In genomic region chr15:74829500-74829899, GRCh38 we compare ENCODE assay signal across 29 cellular contexts. TPM values are rescaled to one million over a fixed set of nuclear protein-coding genes. Genes with fewer than 3 reads are reported as not detected.
DNase-seq lines count a peak whose midpoint lies in the region; TF ChIP-seq lines count a peak whose summit lies in the region.
"Had no signal": no experiment of that assay in that cellular context is flagged by ENCODE, and none has a peak within 500 bp of the region (broad histone marks: within the 10 kb centered on the region; RNA-seq: fewer than 3 reads in every experiment).

No MANE protein-coding gene starts in this region.

- no peak overlapping the region for H3K27ac ChIP-seq in esophagus muscularis mucosa (replicated peaks in 1 of 4)
- H3K27ac ChIP-seq: cardiac muscle cell, RWPE1, spleen had no signal

- H3K4me3 ChIP-seq in esophagus muscularis mucosa, result no peak overlapping the region
- H3K4me3 ChIP-seq: cardiac muscle cell, K562, MG63, spleen had no signal

- no peaks in the 10 kb centered on the region for H3K36me3 ChIP-seq in esophagus muscularis mucosa
- H3K36me3 ChIP-seq: cardiac muscle cell, MG63, spleen had no signal

- no peak for TF ChIP-seq CTCF in esophagus muscularis mucosa (IDR thresholded peaks at IDR 0.05)

- H3K4me1 ChIP-seq in esophagus muscularis mucosa, result peaks cover 8 to 11% (median 10%) of the 10 kb centered on the region in 4 donors

- DNase-seq in AG08395 (ENCODE audit: low spot score) (peak; percentile 40), AG20443 (ENCODE audit: low spot score) (peak; percentile 54), LHCN-M2 (ENCODE audit: low read depth) (peak; percentile 19), fibroblast of peridontal ligament (ENCODE audit: extremely low read depth) (peak; percentile 18), NOMO-1 (lab: John Stamatoyannopoulos, UW; ENCODE audit: unreplicated experiment in 2 of 2) (no peak), esophagus muscularis mucosa (ENCODE audit: extremely low spot score) (no peak)
- no peak for DNase-seq in stimulated activated CD8-positive, alpha-beta memory T cell treated with anti-CD3 and anti-CD28 coated beads, Interleukin-4, amount 100 ng/mL, for 48 hours
- DNase-seq: activated CD4-positive, alpha-beta memory T cell treated with anti-CD3 and anti-CD28 coated beads, Interleukin-2, amount 10 ng/mL, durations not matched to agents 7 days and 5 days; activated CD4-positive, CD25-positive, alpha-beta regulatory T cell; activated naive CD4-positive, alpha-beta T cell treated with Interleukin-2 at 50 U/mL for 16 hours; CD4-positive, alpha-beta memory T cell; cortex of kidney; effector memory CD8-positive, alpha-beta T cell; hypothalamus; immature natural killer cell; mesenchymal stem cell; MG63; NCI-H226; posterior cingulate gyrus; spleen; T-helper 1 cell had no signal

- 73% methylated on average over 3 of the region's 3 CpGs for WGBS in esophagus muscularis mucosa

- no peak for TF ChIP-seq POLR2A in esophagus muscularis mucosa (IDR thresholded peaks at IDR 0.05; ENCODE audit: low read depth)

- intact Hi-C loops in esophagus muscularis mucosa (cut with DNase I), result no loop called here

- H3K9me3 ChIP-seq in esophagus muscularis mucosa, result no peaks in the 10 kb centered on the region
- H3K9me3 ChIP-seq: MG63, spleen had no signal

- peaks cover 0 to 39% (median 15%) of the 10 kb centered on the region in 4 donors for H3K27me3 ChIP-seq in esophagus muscularis mucosa

- no peak for TF ChIP-seq EP300 in esophagus muscularis mucosa (IDR thresholded peaks at IDR 0.05)

RNA-seq across cellular contexts. Expression of gene CPLX3, which starts 3.1 kb away (rescaled TPM):
- total RNA-seq in LHCN-M2 (2014; rRNA removed), result not detected in 2 replicates
- not detected for polyA plus RNA-seq in LHCN-M2 (2012)
- total RNA-seq in esophagus muscularis mucosa, result under 1 TPM in 1 of 4 donors, not detected in 3; 0.33 TPM
- total RNA-seq: cardiac muscle cell; CD4-positive, alpha-beta memory T cell; Daoy; H1; K562; neural crest cell had no signal
- polyA plus RNA-seq: cardiac muscle cell; CD4-positive, alpha-beta memory T cell; immature natural killer cell; K562 had no signal

RNA-seq across cellular contexts. Expression of gene ULK3, which starts 13.5 kb away (rescaled TPM):
- total RNA-seq in LHCN-M2 (2014; rRNA removed) (31.5 and 36.4 TPM in 2 replicates), esophagus muscularis mucosa (10 to 100 TPM; 24.5 to 49.2 (median 35.4) TPM)
- 13.8 TPM for polyA plus RNA-seq in LHCN-M2 (2012)

RNA-seq across cellular contexts. Expression of gene LMAN1L, which starts 16.9 kb away (rescaled TPM):
- 0.06 TPM in 1 of 2 replicates, not detected in the other for total RNA-seq in LHCN-M2 (2014; rRNA removed)
- polyA plus RNA-seq in LHCN-M2 (2012), result not detected
- total RNA-seq in esophagus muscularis mucosa, result under 1 TPM in 1 of 4 donors, not detected in 3; 0.66 TPM
- total RNA-seq: cardiac muscle cell, Daoy, H1, HT-29, K562, neural crest cell, temporal lobe had no signal
- polyA plus RNA-seq: cardiac muscle cell; CD4-positive, alpha-beta memory T cell; H1; immature natural killer cell; K562 had no signal

RNA-seq across cellular contexts. Expression of gene SCAMP2, which starts 43.7 kb away (rescaled TPM):
- total RNA-seq in LHCN-M2 (2014; rRNA removed), result 29.2 and 40.0 TPM in 2 replicates
- 64.6 TPM for polyA plus RNA-seq in LHCN-M2 (2012)
- 100 to 1,000 TPM in 2 of 4 donors, 10 to 100 TPM in 2; 57.3 to 125 (median 94.9) TPM for total RNA-seq in esophagus muscularis mucosa

RNA-seq across cellular contexts. Expression of gene CSK, which starts 47.6 kb away (rescaled TPM):
- total RNA-seq in LHCN-M2 (2014; rRNA removed) (22.2 and 28.8 TPM in 2 replicates), esophagus muscularis mucosa (10 to 100 TPM; 14.0 to 28.7 (median 21.9) TPM)
- 41.6 TPM for polyA plus RNA-seq in LHCN-M2 (2012)

Comparison
In these comparisons a context has a peak if more than half of its experiments do, and no peak if none do; other contexts are left out.
1. DNase-seq: peak in AG08395 (single experiment), AG20443 (single experiment), LHCN-M2 (single experiment) and fibroblast of peridontal ligament (single experiment); none in stimulated activated CD8-positive, alpha-beta memory T cell treated with anti-CD3 and anti-CD28 coated beads, Interleukin-4, amount 100 ng/mL, for 48 hours (single experiment), NOMO-1 (0 of 2) and esophagus muscularis mucosa (single experiment).